ENCODE assay signal across 9 cellular contexts in genomic region chr3:47394140-47394855, GRCh38. TPM values are rescaled to one million over a fixed set of nuclear protein-coding genes. Genes with fewer than 3 reads are reported as not detected.
A peak's percentile ranks its signal among the peaks of the same experiment; 100 is the strongest.
DNase-seq lines count a peak whose midpoint lies in the region; ATAC-seq, FAIRE-seq and TF ChIP-seq lines count a peak whose summit lies in the region.
"Had no signal": no experiment of that assay in that cellular context is flagged by ENCODE, and none has a peak within 500 bp of the region (broad histone marks: within the 10 kb centered on the region; RNA-seq: fewer than 3 reads in every experiment).

No MANE protein-coding gene starts in this region.

- peaks cover 15% of the 10 kb centered on the region for H3K4me1 Mint-ChIP-seq in activated CD4-positive, alpha-beta memory T cell treated with anti-CD3 and anti-CD28 coated beads, Interleukin-2, amount 10 ng/mL, durations not matched to agents 7 days and 5 days
- peaks cover 22% of the 10 kb centered on the region for H3K4me1 Mint-ChIP-seq in activated CD4-positive, alpha-beta memory T cell treated with anti-CD3 and anti-CD28 coated beads for 36 hours (ENCODE audit: low read depth)
- peaks cover 40% of the 10 kb centered on the region for H3K4me1 Mint-ChIP-seq in central memory CD8-positive, alpha-beta T cell
- H3K4me1 Mint-ChIP-seq in stimulated activated effector memory CD8-positive, alpha-beta T cell treated with anti-CD3 and anti-CD28 coated beads, Interleukin-12 subunit alpha, Interleukin-12 subunit beta, amount 100 ng/mL, for 72 hours, result peaks cover 46% of the 10 kb centered on the region

- DNase-seq in activated CD4-positive, alpha-beta memory T cell treated with anti-CD3 and anti-CD28 coated beads, Interleukin-2, amount 10 ng/mL, durations not matched to agents 7 days and 5 days, result no peak
- no peak for DNase-seq in activated CD4-positive, alpha-beta memory T cell treated with anti-CD3 and anti-CD28 coated beads for 36 hours
- no peak for DNase-seq in central memory CD8-positive, alpha-beta T cell (ENCODE audit: low spot score in 2 of 2)
- DNase-seq in kidney (no peak), COR-L47 (lab: John Stamatoyannopoulos, UW) (no peak), NOMO-1 treated with DMSO at 0.1 percent for 48 hours (lab: John Stamatoyannopoulos, UW; ENCODE audit: unreplicated experiment) (no peak)
- no peak for DNase-seq in stimulated activated effector memory CD8-positive, alpha-beta T cell treated with anti-CD3 and anti-CD28 coated beads, Interleukin-12 subunit alpha, Interleukin-12 subunit beta, amount 100 ng/mL, for 72 hours (ENCODE audit: low spot score in 2 of 2)

- H3K27ac ChIP-seq in kidney (ENCODE audit: low read depth in 2 of 2, low read length in 2 of 2), result peak overlapping the region; percentile 10 to 37

- peaks cover 3 to 6% of the 10 kb centered on the region in 2 donors for H3K36me3 ChIP-seq in kidney (ENCODE audit: control insufficient read depth in 1 of 2, insufficient read depth in 2 of 2, low read length in 2 of 2)

- H3K9me3 ChIP-seq in kidney (ENCODE audit: control insufficient read depth in 1 of 2, low read length in 2 of 2), result no peaks in the 10 kb centered on the region
- H3K9me3 ChIP-seq: esophagus muscularis mucosa had no signal

- no peaks in the 10 kb centered on the region for H3K27me3 Mint-ChIP-seq in activated CD4-positive, alpha-beta memory T cell treated with anti-CD3 and anti-CD28 coated beads, Interleukin-2, amount 10 ng/mL, durations not matched to agents 7 days and 5 days
- no peaks in the 10 kb centered on the region for H3K27me3 Mint-ChIP-seq in activated CD4-positive, alpha-beta memory T cell treated with anti-CD3 and anti-CD28 coated beads for 36 hours
- H3K27me3 Mint-ChIP-seq in central memory CD8-positive, alpha-beta T cell, result no peaks in the 10 kb centered on the region

- intact Hi-C loops in activated CD4-positive, alpha-beta memory T cell treated with anti-CD3 and anti-CD28 coated beads for 36 hours (cut with micrococcal nuclease), result no loop called here
- intact Hi-C loops in kidney (cut with DNase I), result no loop called here

- H3K4me3 Mint-ChIP-seq in activated CD4-positive, alpha-beta memory T cell treated with anti-CD3 and anti-CD28 coated beads, Interleukin-2, amount 10 ng/mL, durations not matched to agents 7 days and 5 days, result no peak overlapping the region
- H3K4me3 Mint-ChIP-seq in activated CD4-positive, alpha-beta memory T cell treated with anti-CD3 and anti-CD28 coated beads for 36 hours, result no peak overlapping the region
- no peak overlapping the region for H3K4me3 Mint-ChIP-seq in central memory CD8-positive, alpha-beta T cell
- no peak overlapping the region for H3K4me3 Mint-ChIP-seq in stimulated activated effector memory CD8-positive, alpha-beta T cell treated with anti-CD3 and anti-CD28 coated beads, Interleukin-12 subunit alpha, Interleukin-12 subunit beta, amount 100 ng/mL, for 72 hours

- peak; percentile 1 for TF ChIP-seq CTCF in kidney (IDR thresholded peaks at IDR 0.05; ENCODE audit: borderline replicate concordance, extremely low read depth, insufficient read depth)

- POLR2A ChIA-PET in activated CD4-positive, alpha-beta memory T cell treated with anti-CD3 and anti-CD28 coated beads, Interleukin-2, amount 10 ng/mL, durations not matched to agents 7 days and 5 days (lab: Charles Lee), result interaction anchor here (0.9 to 1.3 kb wide), 2 partner anchors 14 to 15 kb away, joined by 3 to 4 read pairs; partner anchors contain the start of gene PTPN23
- POLR2A ChIA-PET in activated CD4-positive, alpha-beta memory T cell treated with anti-CD3 and anti-CD28 coated beads for 36 hours (lab: Charles Lee), result no interaction called here

- peaks cover 10% of the 10 kb centered on the region for H3K36me3 Mint-ChIP-seq in activated CD4-positive, alpha-beta memory T cell treated with anti-CD3 and anti-CD28 coated beads, Interleukin-2, amount 10 ng/mL, durations not matched to agents 7 days and 5 days (ENCODE audit: low read depth)
- H3K36me3 Mint-ChIP-seq in activated CD4-positive, alpha-beta memory T cell treated with anti-CD3 and anti-CD28 coated beads for 36 hours, result peaks cover 3% of the 10 kb centered on the region
- H3K36me3 Mint-ChIP-seq in central memory CD8-positive, alpha-beta T cell (ENCODE audit: insufficient read depth), result peaks cover 28% of the 10 kb centered on the region
- H3K36me3 Mint-ChIP-seq in stimulated activated effector memory CD8-positive, alpha-beta T cell treated with anti-CD3 and anti-CD28 coated beads, Interleukin-12 subunit alpha, Interleukin-12 subunit beta, amount 100 ng/mL, for 72 hours, result peaks cover 44% of the 10 kb centered on the region

- no peak for ATAC-seq in central memory CD8-positive, alpha-beta T cell (replicated peaks; ENCODE audit: extremely low read depth, poor library complexity, severe bottlenecking)
- no peak for ATAC-seq in stimulated activated effector memory CD8-positive, alpha-beta T cell treated with anti-CD3 and anti-CD28 coated beads, Interleukin-12 subunit alpha, Interleukin-12 subunit beta, amount 100 ng/mL, for 72 hours
- no peak for ATAC-seq in HG02884 (IDR thresholded peaks at IDR 0.05; ENCODE audit: unreplicated experiment)

- H3K9ac ChIP-seq in kidney (ENCODE audit: low read length in 2 of 2), result peak overlapping the region in 1 of 2 donors; percentile 8

- H3K4me1 ChIP-seq in kidney (ENCODE audit: control insufficient read depth in 1 of 2, insufficient read depth in 1 of 2, low read depth in 1 of 2, low read length in 2 of 2), result peaks cover 26 to 32% of the 10 kb centered on the region in 2 donors

- CTCF ChIA-PET in activated CD4-positive, alpha-beta memory T cell treated with anti-CD3 and anti-CD28 coated beads, Interleukin-2, amount 10 ng/mL, durations not matched to agents 7 days and 5 days (lab: Charles Lee), result interaction anchor here (0.6 to 2.0 kb wide), 6 partner anchors 13 to 126 kb away, joined by 3 to 8 read pairs (median 3); no protein-coding TSS in a partner anchor
- CTCF ChIA-PET in activated CD4-positive, alpha-beta memory T cell treated with anti-CD3 and anti-CD28 coated beads for 36 hours (lab: Charles Lee), result interaction anchor here (0.8 to 1.9 kb wide), 3 partner anchors 27 to 81 kb away, joined by 3 to 5 read pairs (median 3); partner anchors contain the start of gene SCAP

- peak overlapping the region; percentile 44 for H3K27ac Mint-ChIP-seq in activated CD4-positive, alpha-beta memory T cell treated with anti-CD3 and anti-CD28 coated beads, Interleukin-2, amount 10 ng/mL, durations not matched to agents 7 days and 5 days
- no peak overlapping the region for H3K27ac Mint-ChIP-seq in activated CD4-positive, alpha-beta memory T cell treated with anti-CD3 and anti-CD28 coated beads for 36 hours
- peak overlapping the region; percentile 42 for H3K27ac Mint-ChIP-seq in central memory CD8-positive, alpha-beta T cell (ENCODE audit: low read depth)
- peak overlapping the region; percentile 80 for H3K27ac Mint-ChIP-seq in stimulated activated effector memory CD8-positive, alpha-beta T cell treated with anti-CD3 and anti-CD28 coated beads, Interleukin-12 subunit alpha, Interleukin-12 subunit beta, amount 100 ng/mL, for 72 hours

- FAIRE-seq in kidney (lab: Jason Lieb, UNC), result no peak

- H3K4me3 ChIP-seq in kidney (ENCODE audit: low read length in 2 of 2), result peak overlapping the region in 1 of 2 donors; percentile 46
- H3K4me3 ChIP-seq: esophagus muscularis mucosa had no signal

- H3K9me3 Mint-ChIP-seq in activated CD4-positive, alpha-beta memory T cell treated with anti-CD3 and anti-CD28 coated beads, Interleukin-2, amount 10 ng/mL, durations not matched to agents 7 days and 5 days, result no peaks in the 10 kb centered on the region
- no peaks in the 10 kb centered on the region for H3K9me3 Mint-ChIP-seq in activated CD4-positive, alpha-beta memory T cell treated with anti-CD3 and anti-CD28 coated beads for 36 hours
- no peaks in the 10 kb centered on the region for H3K9me3 Mint-ChIP-seq in central memory CD8-positive, alpha-beta T cell
- no peaks in the 10 kb centered on the region for H3K9me3 Mint-ChIP-seq in stimulated activated effector memory CD8-positive, alpha-beta T cell treated with anti-CD3 and anti-CD28 coated beads, Interleukin-12 subunit alpha, Interleukin-12 subunit beta, amount 100 ng/mL, for 72 hours

RNA-seq across cellular contexts. Expression of gene PTPN23, which starts 13.5 kb away (rescaled TPM):
- total RNA-seq in activated CD4-positive, alpha-beta memory T cell treated with anti-CD3 and anti-CD28 coated beads, Interleukin-2, amount 10 ng/mL, durations not matched to agents 7 days and 5 days, result 10 to 100 TPM; 26.8 to 28.7 TPM
- total RNA-seq in activated CD4-positive, alpha-beta memory T cell treated with anti-CD3 and anti-CD28 coated beads for 36 hours, result 10 to 100 TPM; 27.9 to 29.7 TPM
- total RNA-seq in kidney, result 48.5 TPM
- polyA plus RNA-seq in kidney (ENCODE audit: insufficient read depth, low read depth, low replicate concordance), result 12.6 TPM
